In genomic region chr1:3023994-3024393, GRCh38 we compare ENCODE assay signal across 25 cellular contexts. TPM values are rescaled to one million over a fixed set of nuclear protein-coding genes. Genes with fewer than 3 reads are reported as not detected.
A peak's percentile ranks its signal among the peaks of the same experiment; 100 is the strongest.
DNase-seq lines count a peak whose midpoint lies in the region; ATAC-seq and TF ChIP-seq lines count a peak whose summit lies in the region.
"Had no signal": no experiment of that assay in that cellular context is flagged by ENCODE, and none has a peak within 500 bp of the region (broad histone marks: within the 10 kb centered on the region; RNA-seq: fewer than 3 reads in every experiment).

No MANE protein-coding gene starts in this region.

- CTCF ChIA-PET in A673 (lab: Charles Lee): no interaction called here

- intact Hi-C loops in A673 (cut with micrococcal nuclease; ENCODE audit: unreplicated experiment): no loop called here

- H3K4me3 ChIP-seq in A673 (ENCODE audit: low read depth, low read length, poor library complexity, severe bottlenecking): no peak overlapping the region
- no peak overlapping the region for H3K4me3 ChIP-seq in GM12875 (ENCODE audit: low read depth, low read length)
- no peak overlapping the region for H3K4me3 ChIP-seq in fibroblast of the aortic adventitia (ENCODE audit: low read depth, low read length)
- H3K4me3 ChIP-seq in effector memory CD4-positive, alpha-beta T cell (ENCODE audit: insufficient read depth, low read depth, low read length, poor library complexity, severe bottlenecking): no peak overlapping the region
- H3K4me3 ChIP-seq: gastrocnemius medialis, GM12878, tibial artery had no signal

- POLR2A ChIA-PET in A673 (lab: Charles Lee; ENCODE audit: low non-redundant PET): no interaction called here

- peaks cover 20% of the 10 kb centered on the region for H3K27me3 ChIP-seq in A673 (replicated peaks; ENCODE audit: insufficient read depth, low read depth, low read length, poor library complexity)
- no peaks in the 10 kb centered on the region for H3K27me3 ChIP-seq in effector memory CD4-positive, alpha-beta T cell (replicated peaks; ENCODE audit: control insufficient read depth, insufficient read depth, low read length, poor library complexity, severe bottlenecking)

- DNase-seq in A673 (ENCODE audit: low spot score): peak; percentile 10
- DNase-seq in RPMI8226: peak; percentile 36
- DNase-seq in fibroblast of the aortic adventitia (ENCODE audit: low read depth): no peak
- DNase-seq in stimulated activated CD4-positive, alpha-beta T cell treated with anti-CD3 and anti-CD28 coated beads, Interleukin-1b, Interleukin-23, amount 100 ng/mL, for 48 hours: no peak
- DNase-seq in effector memory CD4-positive, alpha-beta T cell: no peak
- no peak for DNase-seq in LoVo (ENCODE audit: low spot score)
- DNase-seq: activated B cell treated with CpG ODN at 0.5 μM for 24 hours; activated CD8-positive, alpha-beta T cell treated with anti-CD3 and anti-CD28 coated beads for 36 hours; activated T-cell treated with anti-CD3 and anti-CD28 coated beads for 4 hours; caudate nucleus; CD4-positive, CD25-positive, alpha-beta regulatory T cell; gastrocnemius medialis; GF-D8; NCI-H1417; stimulated activated CD4-positive, alpha-beta T cell treated with anti-CD3 and anti-CD28 coated beads, Interleukin-4, amount 100 ng/mL, for 4 hours; stimulated activated naive CD8-positive, alpha-beta T cell treated with anti-CD3 and anti-CD28 coated beads, Interleukin-15, Interleukin-2, amounts not matched to agents 100 U/mL and 50 U/mL, for 24 hours had no signal

- no peaks in the 10 kb centered on the region for H3K9me3 ChIP-seq in A673 (ENCODE audit: low read depth, low read length, poor library complexity, severe bottlenecking)
- no peaks in the 10 kb centered on the region for H3K9me3 ChIP-seq in effector memory CD4-positive, alpha-beta T cell (ENCODE audit: control insufficient read depth, low read length)
- H3K9me3 ChIP-seq: gastrocnemius medialis, tibial artery had no signal

- no peak for ATAC-seq in GM21367 (IDR thresholded peaks at IDR 0.05; ENCODE audit: unreplicated experiment)
- ATAC-seq: activated CD8-positive, alpha-beta T cell treated with anti-CD3 and anti-CD28 coated beads for 36 hours; gastrocnemius medialis; GM12878; stimulated activated naive CD8-positive, alpha-beta T cell treated with anti-CD3 and anti-CD28 coated beads, Interleukin-15, Interleukin-2, amounts not matched to agents 100 U/mL and 50 U/mL, for 24 hours had no signal

- no TSS peak for BruUV-seq in A673 (replicated peaks; lab: Mats Ljungman, UMichigan)

- no peaks in the 10 kb centered on the region for H3K4me1 ChIP-seq in A673 (ENCODE audit: insufficient read depth, low read length, poor library complexity, severe bottlenecking)
- H3K4me1 ChIP-seq in effector memory CD4-positive, alpha-beta T cell (ENCODE audit: control insufficient read depth, insufficient read depth, low read length, poor library complexity, severe bottlenecking): no peaks in the 10 kb centered on the region
- H3K4me1 ChIP-seq: gastrocnemius medialis, tibial artery had no signal

- no peaks in the 10 kb centered on the region for H3K36me3 ChIP-seq in A673 (ENCODE audit: insufficient read depth, low read length, poor library complexity, severe bottlenecking)
- no peaks in the 10 kb centered on the region for H3K36me3 ChIP-seq in effector memory CD4-positive, alpha-beta T cell (ENCODE audit: control insufficient read depth, insufficient read depth, low read length)
- H3K36me3 ChIP-seq: gastrocnemius medialis, tibial artery had no signal

- no peak overlapping the region for H3K27ac ChIP-seq in A673 (ENCODE audit: low read depth, low read length, poor library complexity, severe bottlenecking)
- H3K27ac ChIP-seq in effector memory CD4-positive, alpha-beta T cell (ENCODE audit: insufficient read depth, low read length, poor library complexity, severe bottlenecking): no peak overlapping the region
- H3K27ac ChIP-seq: gastrocnemius medialis, tibial artery had no signal

- TF ChIP-seq CTCF in A673 (conservative IDR thresholded peaks at IDR 0.05; ENCODE audit: low read depth, low read length): no peak; the same call in 1 of the 2 replicates
- peak; percentile 8; the same call in 1 of the 2 replicates for TF ChIP-seq CTCF in GM12875 (IDR thresholded peaks at IDR 0.05; ENCODE audit: borderline replicate concordance, insufficient read depth, low read depth, low read length)
- TF ChIP-seq CTCF in fibroblast of the aortic adventitia (IDR thresholded peaks at IDR 0.05; ENCODE audit: insufficient read depth, low read length): peak; percentile 30

RNA-seq across cellular contexts. Expression of gene ACTRT2, which starts 2.7 kb away (rescaled TPM):
- not detected in 2 replicates for total RNA-seq in A673 (2021)
- not detected in 2 replicates for total RNA-seq in fibroblast of the aortic adventitia (ENCODE audit: low replicate concordance)
- total RNA-seq: activated B cell treated with CpG ODN at 0.5 μM for 24 hours; activated CD8-positive, alpha-beta T cell treated with anti-CD3 and anti-CD28 coated beads for 36 hours; CD4-positive, CD25-positive, alpha-beta regulatory T cell; gastrocnemius medialis; GM12878; kidney epithelial cell; lung microvascular endothelial cell; myocyte; NCI-H460; RPMI7951 had no signal

RNA-seq across cellular contexts. Expression of gene PRDM16, which starts 45.0 kb away (rescaled TPM):
- total RNA-seq in A673 (2021): 0.49 and 0.57 TPM in 2 replicates
- 0.98 and 11.3 TPM in 2 replicates for total RNA-seq in fibroblast of the aortic adventitia (ENCODE audit: low replicate concordance)
- total RNA-seq: activated B cell treated with CpG ODN at 0.5 μM for 24 hours, lung microvascular endothelial cell, myocyte, RPMI7951 had no signal

Comparison
In these comparisons a context has a peak if more than half of its experiments do, and no peak if none do; other contexts are left out.
1. DNase-seq: peak in A673 (single experiment) and RPMI8226 (single experiment); none in fibroblast of the aortic adventitia (single experiment), stimulated activated CD4-positive, alpha-beta T cell treated with anti-CD3 and anti-CD28 coated beads, Interleukin-1b, Interleukin-23, amount 100 ng/mL, for 48 hours (single experiment), effector memory CD4-positive, alpha-beta T cell (0 of 3) and LoVo (single experiment).